Comparison of ENCODE assay signal across 13 cellular contexts in the genomic region with DNA sequence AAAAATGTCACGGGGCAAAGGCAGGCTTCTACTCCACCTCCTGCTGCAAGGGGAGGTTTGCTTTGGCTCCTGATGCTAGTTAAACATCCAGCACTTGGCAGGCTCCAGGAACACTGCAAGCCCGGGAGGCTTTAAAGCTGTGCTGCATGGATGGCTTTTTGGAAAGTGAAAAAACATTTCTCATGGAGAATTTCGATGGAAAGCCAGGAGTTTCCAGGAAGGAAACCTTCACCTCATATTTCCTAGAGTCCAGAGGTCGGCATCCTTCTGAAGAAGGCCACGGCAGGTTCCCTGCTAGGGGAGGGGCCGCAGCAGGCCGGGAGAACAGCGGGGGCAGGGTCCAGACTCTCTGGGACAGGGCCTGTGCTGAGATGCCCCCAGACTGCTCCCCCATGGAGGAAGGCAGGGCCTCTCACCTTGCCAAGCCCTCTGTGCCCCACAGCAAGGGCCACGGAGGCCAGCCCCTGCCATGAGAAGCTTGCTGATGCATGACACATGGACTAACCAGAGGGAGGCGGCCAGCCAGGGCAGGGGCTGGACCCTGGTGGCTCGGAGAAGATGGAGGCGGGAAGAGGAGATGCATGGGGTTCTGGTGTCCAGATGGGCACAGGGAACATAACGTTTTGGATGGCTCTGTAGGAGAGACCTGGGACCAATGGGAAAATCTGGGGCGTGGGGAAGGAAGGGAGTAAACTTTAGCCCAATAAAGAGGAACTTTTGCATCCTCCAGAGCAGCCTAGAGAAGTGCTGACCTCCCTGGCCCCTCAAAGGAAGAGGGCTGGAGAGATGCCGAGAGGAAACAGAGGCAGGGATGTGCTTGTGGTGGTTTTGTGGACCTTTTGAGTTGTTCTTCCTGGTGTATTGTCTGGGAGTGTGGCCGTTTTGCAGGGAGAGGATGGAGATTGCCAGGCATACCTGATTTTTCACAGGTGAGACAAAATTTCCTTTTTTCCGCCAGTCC. TPM values are rescaled to one million over a fixed set of nuclear protein-coding genes. Genes with fewer than 3 reads are reported as not detected.
DNase-seq lines count a peak whose midpoint lies in the region; ATAC-seq and TF ChIP-seq lines count a peak whose summit lies in the region.
"Had no signal": no experiment of that assay in that cellular context is flagged by ENCODE, and none has a peak within 500 bp of the region (broad histone marks: within the 10 kb centered on the region; RNA-seq: fewer than 3 reads in every experiment).

No MANE protein-coding gene starts in this region.

- no peak overlapping the region for H3K4me3 ChIP-seq in breast epithelium
- H3K4me3 ChIP-seq in vagina: no peak overlapping the region
- H3K4me3 ChIP-seq in trophoblast cell (ENCODE audit: low read depth, low read length): no peak overlapping the region
- no peak overlapping the region for H3K4me3 ChIP-seq in body of pancreas

- H3K9me3 Mint-ChIP-seq in MCF 10A (ENCODE audit: unreplicated experiment): no peaks in the 10 kb centered on the region
- H3K9me3 Mint-ChIP-seq in memory B cell: no peaks in the 10 kb centered on the region
- H3K9me3 Mint-ChIP-seq: H9 had no signal

- BruUV-seq in MCF 10A (replicated peaks; lab: Mats Ljungman, UMichigan): no TSS peak

- H3K4me1 ChIP-seq in breast epithelium (peaks cover 20 to 21% of the 10 kb centered on the region in 2 donors), vagina (peaks cover 55% of the 10 kb centered on the region), trophoblast cell (ENCODE audit: control insufficient read depth in 1 of 2, insufficient read depth in 2 of 2, low read length in 2 of 2) (no peaks in the 10 kb centered on the region), body of pancreas (no peaks in the 10 kb centered on the region)

- no peak overlapping the region for H2AFZ ChIP-seq in trophoblast cell (ENCODE audit: insufficient read depth, low read length, poor library complexity)

- no peak overlapping the region for H2BK5ac ChIP-seq in trophoblast cell (ENCODE audit: low read depth, low read length, poor library complexity)

- no peak overlapping the region for H3K23ac ChIP-seq in trophoblast cell (ENCODE audit: low read length)

- H3K27ac Mint-ChIP-seq in MCF 10A (ENCODE audit: low read depth, unreplicated experiment) (no peak overlapping the region), memory B cell (peak overlapping the region; percentile 56)

- no peak overlapping the region for H3K14ac ChIP-seq in trophoblast cell (ENCODE audit: low read length)

- no peak for TF ChIP-seq CTCF in breast epithelium (IDR thresholded peaks at IDR 0.05)
- TF ChIP-seq CTCF in MCF 10A (IDR thresholded peaks at IDR 0.05; ENCODE audit: unreplicated experiment): no peak
- TF ChIP-seq CTCF in vagina (IDR thresholded peaks at IDR 0.05): no peak
- no peak for TF ChIP-seq CTCF in body of pancreas (IDR thresholded peaks at IDR 0.05)

- peaks cover 19% of the 10 kb centered on the region for H3K36me3 Mint-ChIP-seq in MCF 10A (ENCODE audit: insufficient read depth, unreplicated experiment)
- H3K36me3 Mint-ChIP-seq in memory B cell: peaks cover 31% of the 10 kb centered on the region

- H2AK5ac ChIP-seq in trophoblast cell (ENCODE audit: low read length): no peak overlapping the region

- no peak for ATAC-seq in memory B cell (ENCODE audit: low read depth)
- ATAC-seq in body of pancreas: no peak

- TF ChIP-seq POLR2A in breast epithelium (IDR thresholded peaks at IDR 0.05) (no peak), vagina (IDR thresholded peaks at IDR 0.05) (no peak), body of pancreas (IDR thresholded peaks at IDR 0.05) (no peak)

- no peak overlapping the region for H2BK120ac ChIP-seq in trophoblast cell (ENCODE audit: insufficient read depth, low read length, poor library complexity)

- H3K4me2 ChIP-seq in trophoblast cell (ENCODE audit: low read length): no peak overlapping the region

- H3K27ac ChIP-seq in breast epithelium (peak overlapping the region; percentile 33 to 64), cingulate gyrus (ENCODE audit: low read depth, low read length) (peak overlapping the region; percentile 58), vagina (peak overlapping the region; percentile 51), trophoblast cell (ENCODE audit: low read depth, low read length) (no peak overlapping the region), body of pancreas (no peak overlapping the region)

- no peak overlapping the region for H4K12ac ChIP-seq in trophoblast cell (ENCODE audit: low read depth, low read length)

- no CpG with 5 or more reads among the region's 17 CpGs for WGBS in trophoblast cell (ENCODE audit: extremely low coverage, insufficient coverage, insufficient read length)
- WGBS in body of pancreas, 2 donors: 65 to 72% methylated on average over 15 to 17 of the region's 17 CpGs

- DNase-seq in breast epithelium (ENCODE audit: low spot score in 2 of 2) (peak in 1 of 2 donors; percentile 53), MCF 10A (ENCODE audit: unreplicated experiment) (no peak), memory B cell (ENCODE audit: low spot score in 2 of 2) (no peak), vagina (ENCODE audit: extremely low spot score in 2 of 2) (peak in 1 of 2 donors; percentile 88), trophoblast cell (no peak), HPDE6-E6E7 (ENCODE audit: extremely low spot score) (no peak), body of pancreas (no peak)
- DNase-seq: activated CD4-positive, alpha-beta T cell treated with anti-CD3 and anti-CD28 coated beads for 4 hours; H9; NCI-H1436; NCI-H774; stimulated activated CD4-positive, alpha-beta T cell treated with anti-CD3 and anti-CD28 coated beads, Interleukin-12 subunit alpha, Interleukin-12 subunit beta, amount 100 ng/mL, for 4 hours had no signal

- no peaks in the 10 kb centered on the region for H3K79me1 ChIP-seq in trophoblast cell (ENCODE audit: low read length)

- H3K18ac ChIP-seq in trophoblast cell (ENCODE audit: low read length): no peak overlapping the region

- H3K4ac ChIP-seq in trophoblast cell (ENCODE audit: low read depth, low read length): no peak overlapping the region

- intact Hi-C loops in breast epithelium (cut with DNase I; ENCODE audit: low total_unique reads): no loop called here
- intact Hi-C loops in MCF 10A (cut with micrococcal nuclease): loop anchor here (5.0 kb wide), 1 partner anchor 43 kb away; no protein-coding TSS in a partner anchor
- intact Hi-C loops in vagina (cut with DNase I): no loop called here
- intact Hi-C loops in body of pancreas (cut with DNase I): no loop called here

- CTCF ChIA-PET in MCF 10A (lab: Yijun Ruan, JAX): interaction anchor here (0.8 kb wide), 1 partner anchor 45 kb away, joined by 3 read pairs; no protein-coding TSS in a partner anchor

- H3K4me1 Mint-ChIP-seq in MCF 10A (ENCODE audit: insufficient read depth, unreplicated experiment): peaks cover 11% of the 10 kb centered on the region
- H3K4me1 Mint-ChIP-seq in memory B cell: peaks cover 17% of the 10 kb centered on the region
- H3K4me1 Mint-ChIP-seq: H9 had no signal

- no peak overlapping the region for H3K9ac ChIP-seq in trophoblast cell (ENCODE audit: low read length)

- POLR2A ChIA-PET in MCF 10A (lab: Yijun Ruan, JAX): interaction anchor here (0.7 kb wide), 1 partner anchor 30 kb away, joined by 3 read pairs; no protein-coding TSS in a partner anchor

- H3K79me2 ChIP-seq in trophoblast cell (ENCODE audit: control insufficient read depth, insufficient read depth, low read length, poor library complexity): no peaks in the 10 kb centered on the region

- no peaks in the 10 kb centered on the region for H3K27me3 Mint-ChIP-seq in MCF 10A (ENCODE audit: insufficient read depth, unreplicated experiment)
- H3K27me3 Mint-ChIP-seq in memory B cell: no peaks in the 10 kb centered on the region

- H4K8ac ChIP-seq in trophoblast cell (ENCODE audit: low read depth, low read length): no peak overlapping the region

- H3K9me3 ChIP-seq in breast epithelium (no peaks in the 10 kb centered on the region), vagina (no peaks in the 10 kb centered on the region), trophoblast cell (ENCODE audit: insufficient read depth, low read depth, low read length) (peaks cover 2% of the 10 kb centered on the region), body of pancreas (no peaks in the 10 kb centered on the region)

- H3K4me3 Mint-ChIP-seq in MCF 10A (ENCODE audit: unreplicated experiment) (no peak overlapping the region), memory B cell (no peak overlapping the region)
- H3K4me3 Mint-ChIP-seq: H9 had no signal

- no peaks in the 10 kb centered on the region for H3K27me3 ChIP-seq in breast epithelium
- H3K27me3 ChIP-seq in vagina: no peaks in the 10 kb centered on the region
- no peaks in the 10 kb centered on the region for H3K27me3 ChIP-seq in trophoblast cell (ENCODE audit: insufficient read depth, low read length)
- H3K27me3 ChIP-seq in body of pancreas: no peaks in the 10 kb centered on the region

- H4K91ac ChIP-seq in trophoblast cell (ENCODE audit: low read depth, low read length): no peak overlapping the region

- H2BK12ac ChIP-seq in trophoblast cell (ENCODE audit: low read length): no peak overlapping the region

- no peaks in the 10 kb centered on the region for H3K36me3 ChIP-seq in breast epithelium
- H3K36me3 ChIP-seq in vagina: no peaks in the 10 kb centered on the region
- H3K36me3 ChIP-seq in trophoblast cell (ENCODE audit: control insufficient read depth in 1 of 2, insufficient read depth in 2 of 2, low read length in 2 of 2): peaks cover 0 to 4% of the 10 kb centered on the region in 2 experiments
- H3K36me3 ChIP-seq in body of pancreas (replicated peaks in 1 of 2; ENCODE audit: insufficient read depth in 1 of 2, low read depth in 2 of 2): peaks cover 0 to 11% of the 10 kb centered on the region in 2 donors

RNA-seq across cellular contexts. Expression of gene CTSH, which starts 10.5 kb away (rescaled TPM):
- total RNA-seq in breast epithelium (100 to 1,000 TPM; 158 to 272 (median 163) TPM), MCF 10A (2022) (12.5 and 14.4 TPM in 2 replicates), vagina (110 TPM), body of pancreas (100 to 1,000 TPM; 107 to 145 TPM)
- 73.2 and 80.7 TPM in 2 replicates for polyA plus RNA-seq in trophoblast cell (2013)

Comparison
In these comparisons a context has a peak if more than half of its experiments do, and no peak if none do; other contexts are left out.
1. H3K27ac ChIP-seq: peak in breast epithelium (2 of 2), cingulate gyrus (single experiment) and vagina (single experiment); none in trophoblast cell (single experiment) and body of pancreas (0 of 4).